Comparison of ENCODE assay signal across 14 cellular contexts in genomic region chr2:216857131-216857550, GRCh38. TPM values are rescaled to one million over a fixed set of nuclear protein-coding genes. Genes with fewer than 3 reads are reported as not detected.
A peak's percentile ranks its signal among the peaks of the same experiment; 100 is the strongest.
DNase-seq lines count a peak whose midpoint lies in the region; ATAC-seq, FAIRE-seq and TF ChIP-seq lines count a peak whose summit lies in the region.
"Had no signal": no experiment of that assay in that cellular context is flagged by ENCODE, and none has a peak within 500 bp of the region (broad histone marks: within the 10 kb centered on the region; RNA-seq: fewer than 3 reads in every experiment).

No MANE protein-coding gene starts in this region.

- FAIRE-seq in small intestine (lab: Jason Lieb, UNC) (no peak), kidney (lab: Jason Lieb, UNC) (no peak)
- FAIRE-seq: colon had no signal

- H3K36me3 ChIP-seq in MG63, result no peaks in the 10 kb centered on the region
- no peaks in the 10 kb centered on the region for H3K36me3 ChIP-seq in small intestine (ENCODE audit: control insufficient read depth in 2 of 2, insufficient read depth in 2 of 2, low read length in 2 of 2)
- H3K36me3 ChIP-seq in kidney (ENCODE audit: control insufficient read depth in 1 of 2, insufficient read depth in 2 of 2, low read length in 2 of 2), result no peaks in the 10 kb centered on the region
- H3K36me3 ChIP-seq: heart right ventricle had no signal

- no peaks in the 10 kb centered on the region for H3K36me3 Mint-ChIP-seq in effector memory CD8-positive, alpha-beta T cell (ENCODE audit: insufficient read depth)
- no peaks in the 10 kb centered on the region for H3K36me3 Mint-ChIP-seq in CD14-positive monocyte

- no peaks in the 10 kb centered on the region for H3K4me1 Mint-ChIP-seq in effector memory CD8-positive, alpha-beta T cell (ENCODE audit: low read depth in 2 of 2)
- H3K4me1 Mint-ChIP-seq in CD14-positive monocyte, result no peaks in the 10 kb centered on the region

- peaks cover 0 to 14% of the 10 kb centered on the region in 2 donors for H3K27me3 Mint-ChIP-seq in effector memory CD8-positive, alpha-beta T cell
- peaks cover 1 to 12% (median 4%) of the 10 kb centered on the region in 3 donors for H3K27me3 Mint-ChIP-seq in CD14-positive monocyte (ENCODE audit: low read depth in 3 of 3)

- intact Hi-C loops in CD14-positive monocyte (cut with micrococcal nuclease), result no loop called here
- intact Hi-C loops in kidney (cut with DNase I), result no loop called here

- H3K4me3 ChIP-seq in MG63 (no peak overlapping the region), small intestine (ENCODE audit: low read depth in 1 of 2, low read length in 2 of 2) (no peak overlapping the region), kidney (ENCODE audit: low read length in 2 of 2) (no peak overlapping the region)
- H3K4me3 ChIP-seq: heart right ventricle had no signal

- H3K9me3 ChIP-seq in MG63 (no peaks in the 10 kb centered on the region), small intestine (ENCODE audit: control insufficient read depth, low read depth) (no peaks in the 10 kb centered on the region), kidney (ENCODE audit: control insufficient read depth in 1 of 2, low read length in 2 of 2) (no peaks in the 10 kb centered on the region)
- H3K9me3 ChIP-seq: heart right ventricle had no signal

- H3K9ac ChIP-seq in kidney (ENCODE audit: low read length in 2 of 2), result no peak overlapping the region

- no peak for TF ChIP-seq CTCF in CD14-positive monocyte (IDR thresholded peaks at IDR 0.05)
- TF ChIP-seq CTCF in kidney (IDR thresholded peaks at IDR 0.05; ENCODE audit: borderline replicate concordance, extremely low read depth, insufficient read depth), result no peak

- H3K4me1 ChIP-seq in small intestine (ENCODE audit: control insufficient read depth in 2 of 2, insufficient read depth in 1 of 2, low read depth in 1 of 2, low read length in 1 of 2), result no peaks in the 10 kb centered on the region
- peaks cover 0 to 2% of the 10 kb centered on the region in 2 donors for H3K4me1 ChIP-seq in kidney (ENCODE audit: control insufficient read depth in 1 of 2, insufficient read depth in 1 of 2, low read depth in 1 of 2, low read length in 2 of 2)

- 52 to 67% (median 58%) methylated on average over 3 of the region's 3 CpGs for WGBS in small intestine, 3 donors

- ATAC-seq in effector memory CD8-positive, alpha-beta T cell (replicated peaks), result peak; percentile 50

- no peak overlapping the region for H3K4me3 Mint-ChIP-seq in effector memory CD8-positive, alpha-beta T cell
- H3K4me3 Mint-ChIP-seq in CD14-positive monocyte, result no peak overlapping the region

- H3K27me3 ChIP-seq in MG63 (no peaks in the 10 kb centered on the region), small intestine (ENCODE audit: control insufficient read depth in 2 of 2, insufficient read depth in 2 of 2, low read length in 2 of 2) (no peaks in the 10 kb centered on the region)
- H3K27me3 ChIP-seq: heart right ventricle had no signal

- no peak overlapping the region for H3K27ac Mint-ChIP-seq in effector memory CD8-positive, alpha-beta T cell
- H3K27ac Mint-ChIP-seq in CD14-positive monocyte, result no peak overlapping the region

- no peaks in the 10 kb centered on the region for H3K9me3 Mint-ChIP-seq in effector memory CD8-positive, alpha-beta T cell
- peaks cover 0 to 2% (median 0%) of the 10 kb centered on the region in 7 donors for H3K9me3 Mint-ChIP-seq in CD14-positive monocyte

- H3K27ac ChIP-seq in small intestine (ENCODE audit: low read depth in 1 of 2, low read length in 1 of 2), result no peak overlapping the region
- H3K27ac ChIP-seq in kidney (ENCODE audit: low read depth in 2 of 2, low read length in 2 of 2), result no peak overlapping the region

- DNase-seq in NCI-H510A treated with DMSO at 0.1 percent for 48 hours (lab: John Stamatoyannopoulos, UW), result peak; percentile 28
- DNase-seq in NCI-H510A (lab: John Stamatoyannopoulos, UW), result no peak
- DNase-seq in MG63, result peak; percentile 27
- no peak for DNase-seq in effector memory CD8-positive, alpha-beta T cell
- DNase-seq in small intestine, result peak; percentile 29
- DNase-seq in CD14-positive monocyte (ENCODE audit: low spot score), result no peak
- DNase-seq in NCI-H526 treated with DMSO at 0.1 percent for 48 hours (lab: John Stamatoyannopoulos, UW), result no peak
- DNase-seq in kidney, result no peak
- DNase-seq: activated CD8-positive, alpha-beta memory T cell treated with anti-CD3 and anti-CD28 coated beads, Interleukin-2, amount 50 U/mL, for 48 hours; heart right ventricle; KBM-7 had no signal

RNA-seq across cellular contexts. Expression of gene TNP1, which starts 2.7 kb away (rescaled TPM):
- total RNA-seq in MG63 (2014; rRNA removed; shearing (Covaris generic); ENCODE audit: low replicate concordance), result not detected in 2 replicates
- polyA plus RNA-seq in small intestine (not detected), CD14-positive monocyte (not detected), kidney (ENCODE audit: insufficient read depth, low read depth, low replicate concordance) (not detected)
- total RNA-seq in kidney, result not detected
- total RNA-seq: A673, heart right ventricle, subcutaneous adipose tissue had no signal
- polyA plus RNA-seq: heart right ventricle had no signal

Comparison
In these comparisons a context has a peak if more than half of its experiments do, and no peak if none do; other contexts are left out.
1. DNase-seq: peak in NCI-H510A treated with DMSO at 0.1 percent for 48 hours (single experiment), MG63 (single experiment) and small intestine (single experiment); none in NCI-H510A (single experiment), effector memory CD8-positive, alpha-beta T cell (0 of 3), CD14-positive monocyte (single experiment), NCI-H526 treated with DMSO at 0.1 percent for 48 hours (single experiment) and kidney (single experiment).